9 cellular contexts compared by ENCODE assay signal in genomic region chr5:37668524-37669047, GRCh38.
A peak's percentile ranks its signal among the peaks of the same experiment; 100 is the strongest.
DNase-seq lines count a peak whose midpoint lies in the region; ATAC-seq and TF ChIP-seq lines count a peak whose summit lies in the region.
"Had no signal": no experiment of that assay in that cellular context is flagged by ENCODE, and none has a peak within 500 bp of the region (broad histone marks: within the 10 kb centered on the region; RNA-seq: fewer than 3 reads in every experiment).

No MANE protein-coding gene starts in this region.

- H3K14ac ChIP-seq in trophoblast cell (ENCODE audit: low read length), result no peak overlapping the region

- TF ChIP-seq CTCF in esophagus muscularis mucosa (IDR thresholded peaks at IDR 0.05), result no peak

- TF ChIP-seq EP300 in esophagus muscularis mucosa (IDR thresholded peaks at IDR 0.05), result no peak

- H3K36me3 ChIP-seq in esophagus muscularis mucosa, result no peaks in the 10 kb centered on the region
- H3K36me3 ChIP-seq in trophoblast cell (ENCODE audit: control insufficient read depth in 1 of 2, insufficient read depth in 2 of 2, low read length in 2 of 2), result no peaks in the 10 kb centered on the region

- H3K36me3 Mint-ChIP-seq in activated T-cell treated with anti-CD3 and anti-CD28 coated beads, Interleukin-2, amount 50 U/mL, for 4 hours (ENCODE audit: insufficient read depth), result peaks cover 22% of the 10 kb centered on the region

- no peak overlapping the region for H2BK5ac ChIP-seq in trophoblast cell (ENCODE audit: low read depth, low read length, poor library complexity)

- H3K4me1 Mint-ChIP-seq in activated T-cell treated with anti-CD3 and anti-CD28 coated beads, Interleukin-2, amount 50 U/mL, for 4 hours (ENCODE audit: low read depth), result peaks cover 26% of the 10 kb centered on the region

- peaks cover 14 to 42% (median 38%) of the 10 kb centered on the region in 4 donors for H3K4me1 ChIP-seq in esophagus muscularis mucosa
- peaks cover 7 to 8% of the 10 kb centered on the region in 2 experiments for H3K4me1 ChIP-seq in trophoblast cell (ENCODE audit: control insufficient read depth in 1 of 2, insufficient read depth in 2 of 2, low read length in 2 of 2)

- no peak overlapping the region for H3K18ac ChIP-seq in trophoblast cell (ENCODE audit: low read length)

- DNase-seq in GF-D8 (lab: John Stamatoyannopoulos, UW) (peak; percentile 11), NCI-H69 (lab: John Stamatoyannopoulos, UW) (peak; percentile 74), esophagus muscularis mucosa (ENCODE audit: extremely low spot score) (no peak), trophoblast cell (peak; percentile 97), NCI-H82 treated with DMSO at 0.1 percent for 48 hours (lab: John Stamatoyannopoulos, UW; ENCODE audit: unreplicated experiment) (no peak)
- no peak for DNase-seq in activated T-cell treated with anti-CD3 and anti-CD28 coated beads, Interleukin-2, amount 50 U/mL, for 4 hours

- no peak overlapping the region for H2AK5ac ChIP-seq in trophoblast cell (ENCODE audit: low read length)

- H3K27me3 Mint-ChIP-seq in activated T-cell treated with anti-CD3 and anti-CD28 coated beads, Interleukin-2, amount 50 U/mL, for 4 hours (ENCODE audit: low read depth), result no peaks in the 10 kb centered on the region
- H3K27me3 Mint-ChIP-seq: activated naive CD4-positive, alpha-beta T cell treated with anti-CD3 and anti-CD28 coated beads, Interleukin-2, amount 50 U/mL, for 24 hours had no signal

- H3K79me2 ChIP-seq in trophoblast cell (ENCODE audit: control insufficient read depth, insufficient read depth, low read length, poor library complexity), result peaks cover 2% of the 10 kb centered on the region

- peaks cover 3% of the 10 kb centered on the region for H3K9me3 Mint-ChIP-seq in activated T-cell treated with anti-CD3 and anti-CD28 coated beads, Interleukin-2, amount 50 U/mL, for 4 hours

- H3K4me3 ChIP-seq in esophagus muscularis mucosa (no peak overlapping the region), trophoblast cell (ENCODE audit: low read depth, low read length) (no peak overlapping the region)

- intact Hi-C loops in esophagus muscularis mucosa (cut with DNase I), result no loop called here

- no peak overlapping the region for H3K23ac ChIP-seq in trophoblast cell (ENCODE audit: low read length)

- no peak overlapping the region for H2BK120ac ChIP-seq in trophoblast cell (ENCODE audit: insufficient read depth, low read length, poor library complexity)

- WGBS in esophagus muscularis mucosa, result 14% methylated on average over 2 of the region's 2 CpGs
- WGBS in trophoblast cell (ENCODE audit: extremely low coverage, insufficient coverage, insufficient read length), result no CpG with 5 or more reads among the region's 2 CpGs

- H3K4ac ChIP-seq in trophoblast cell (ENCODE audit: low read depth, low read length), result no peak overlapping the region

- no peak for ATAC-seq in activated T-cell treated with anti-CD3 and anti-CD28 coated beads, Interleukin-2, amount 50 U/mL, for 4 hours
- ATAC-seq in HG02840 (IDR thresholded peaks at IDR 0.05; ENCODE audit: low FRiP score, unreplicated experiment) (no peak), GM21825 (IDR thresholded peaks at IDR 0.05; ENCODE audit: unreplicated experiment) (no peak)

- no peak overlapping the region for H3K9ac ChIP-seq in trophoblast cell (ENCODE audit: low read length)

- H2AFZ ChIP-seq in trophoblast cell (ENCODE audit: insufficient read depth, low read length, poor library complexity), result no peak overlapping the region

- peaks cover 3% of the 10 kb centered on the region for H3K79me1 ChIP-seq in trophoblast cell (ENCODE audit: low read length)

- no peak overlapping the region for H4K12ac ChIP-seq in trophoblast cell (ENCODE audit: low read depth, low read length)

- H3K27ac ChIP-seq in esophagus muscularis mucosa (replicated peaks in 1 of 4) (peak overlapping the region; percentile 32 to 48 (median 36)), trophoblast cell (ENCODE audit: low read depth, low read length) (peak overlapping the region; percentile 60)

- H3K9me3 ChIP-seq in esophagus muscularis mucosa (no peaks in the 10 kb centered on the region), trophoblast cell (ENCODE audit: insufficient read depth, low read depth, low read length) (no peaks in the 10 kb centered on the region)

- no peaks in the 10 kb centered on the region for H3K27me3 ChIP-seq in esophagus muscularis mucosa
- H3K27me3 ChIP-seq in trophoblast cell (ENCODE audit: insufficient read depth, low read length), result no peaks in the 10 kb centered on the region

- H2BK12ac ChIP-seq in trophoblast cell (ENCODE audit: low read length), result no peak overlapping the region

- H3K4me2 ChIP-seq in trophoblast cell (ENCODE audit: low read length), result no peak overlapping the region

- H4K8ac ChIP-seq in trophoblast cell (ENCODE audit: low read depth, low read length), result no peak overlapping the region

- TF ChIP-seq POLR2A in esophagus muscularis mucosa (IDR thresholded peaks at IDR 0.05; ENCODE audit: low read depth), result no peak

- H3K4me3 Mint-ChIP-seq in activated T-cell treated with anti-CD3 and anti-CD28 coated beads, Interleukin-2, amount 50 U/mL, for 4 hours, result no peak overlapping the region
- H3K4me3 Mint-ChIP-seq: activated naive CD4-positive, alpha-beta T cell treated with anti-CD3 and anti-CD28 coated beads, Interleukin-2, amount 50 U/mL, for 24 hours had no signal

- no peak overlapping the region for H4K91ac ChIP-seq in trophoblast cell (ENCODE audit: low read depth, low read length)

Comparison
In these comparisons a context has a peak if more than half of its experiments do, and no peak if none do; other contexts are left out.
1. DNase-seq: peak in GF-D8 (single experiment), NCI-H69 (single experiment) and trophoblast cell (2 of 2); none in esophagus muscularis mucosa (single experiment), NCI-H82 treated with DMSO at 0.1 percent for 48 hours (single experiment) and activated T-cell treated with anti-CD3 and anti-CD28 coated beads, Interleukin-2, amount 50 U/mL, for 4 hours (single experiment).